Comparison of ENCODE assay signal across 13 cellular contexts in the genomic region with DNA sequence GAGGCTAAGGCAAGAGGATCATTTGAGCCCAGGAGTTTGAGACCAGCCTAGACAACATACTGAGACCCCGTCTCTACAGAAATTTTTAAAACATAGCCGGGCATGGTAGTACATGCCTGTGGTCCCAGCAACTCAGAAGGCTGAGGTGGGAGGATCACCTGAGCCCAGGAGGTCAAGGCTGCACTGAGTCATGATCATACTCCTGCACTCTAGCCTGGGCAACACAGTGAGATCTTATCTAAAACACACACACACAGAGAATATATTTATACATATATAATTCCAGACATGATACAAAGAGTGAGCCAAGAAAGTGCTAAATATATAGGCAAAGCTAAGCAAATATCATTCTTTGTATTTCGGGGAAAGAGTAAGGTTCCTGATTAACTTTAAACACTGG.
"Had no signal": no experiment of that assay in that cellular context is flagged by ENCODE, and none has a peak within 500 bp of the region (broad histone marks: within the 10 kb centered on the region; RNA-seq: fewer than 3 reads in every experiment).

No MANE protein-coding gene starts in this region.

- H3K4me3 Mint-ChIP-seq: neural crest cell had no signal

- H3K27me3 ChIP-seq: colonic mucosa, gastroesophageal sphincter, left lung, stomach had no signal

- H3K27me3 Mint-ChIP-seq: activated CD8-positive, alpha-beta T cell treated with anti-CD3 and anti-CD28 coated beads for 36 hours had no signal

- ATAC-seq: activated CD8-positive, alpha-beta T cell treated with anti-CD3 and anti-CD28 coated beads for 36 hours; gastroesophageal sphincter; left lung had no signal

- H3K9me3 Mint-ChIP-seq: neural crest cell had no signal

- H3K27ac ChIP-seq: colonic mucosa, gastroesophageal sphincter, left lung, stomach, thoracic aorta, VCaP had no signal

- DNase-seq: activated CD8-positive, alpha-beta T cell treated with anti-CD3 and anti-CD28 coated beads for 36 hours; activated effector memory CD4-positive, alpha-beta T cell treated with anti-CD3 and anti-CD28 coated beads, Interleukin-2, amount 50 U/mL, for 16 hours; colonic mucosa; effector CD4-positive, alpha-beta T cell; left lung; mesenchymal stem cell; stimulated activated CD4-positive, alpha-beta T cell treated with anti-CD3 and anti-CD28 coated beads, Interleukin-2, amount 100 ng/mL, for 48 hours; stomach; T-helper 9 cell had no signal

- H3K9me3 ChIP-seq: colonic mucosa, gastroesophageal sphincter, left lung, stomach, thoracic aorta had no signal

- H3K4me3 ChIP-seq: colonic mucosa, gastroesophageal sphincter, left lung, stomach, thoracic aorta had no signal

- H3K4me1 ChIP-seq: colonic mucosa had no signal
